23 cellular contexts compared by ENCODE assay signal in genomic region chr2:238448031-238448955, GRCh38. TPM values are rescaled to one million over a fixed set of nuclear protein-coding genes. Genes with fewer than 3 reads are reported as not detected.
DNase-seq lines count a peak whose midpoint lies in the region; ATAC-seq and TF ChIP-seq lines count a peak whose summit lies in the region.
"Had no signal": no experiment of that assay in that cellular context is flagged by ENCODE, and none has a peak within 500 bp of the region (broad histone marks: within the 10 kb centered on the region; RNA-seq: fewer than 3 reads in every experiment).

No MANE protein-coding gene starts in this region.

- no peak overlapping the region for H3K4me3 ChIP-seq in endodermal cell (ENCODE audit: low read length)
- H3K4me3 ChIP-seq: cardiac muscle cell, pancreas, tibial artery had no signal

- peaks cover 7% of the 10 kb centered on the region for H3K4me1 Mint-ChIP-seq in activated naive CD4-positive, alpha-beta T cell treated with anti-CD3 and anti-CD28 coated beads, Interleukin-2, amount 50 U/mL, for 24 hours
- H3K4me1 Mint-ChIP-seq in endodermal cell = no peaks in the 10 kb centered on the region
- H3K4me1 Mint-ChIP-seq in activated CD4-positive, alpha-beta memory T cell treated with anti-CD3 and anti-CD28 coated beads for 36 hours (ENCODE audit: low read depth) = peaks cover 2% of the 10 kb centered on the region
- H3K4me1 Mint-ChIP-seq: stimulated activated memory B cell treated with anti-CD40 and anti-IgM and Interleukin-4, amounts not matched to agents 10 μg/mL and 1 μg/mL and 100 μg/mL, for 72 hours had no signal

- H3K27ac Mint-ChIP-seq in activated naive CD4-positive, alpha-beta T cell treated with anti-CD3 and anti-CD28 coated beads, Interleukin-2, amount 50 U/mL, for 24 hours = peak overlapping the region; percentile 17
- peak overlapping the region; percentile 28 for H3K27ac Mint-ChIP-seq in endodermal cell
- H3K27ac Mint-ChIP-seq in activated CD4-positive, alpha-beta memory T cell treated with anti-CD3 and anti-CD28 coated beads for 36 hours = no peak overlapping the region
- H3K27ac Mint-ChIP-seq: CD4-positive, alpha-beta T cell; stimulated activated memory B cell treated with anti-CD40 and anti-IgM and Interleukin-4, amounts not matched to agents 10 μg/mL and 1 μg/mL and 100 μg/mL, for 72 hours had no signal

- H3K27me3 Mint-ChIP-seq in activated naive CD4-positive, alpha-beta T cell treated with anti-CD3 and anti-CD28 coated beads, Interleukin-2, amount 50 U/mL, for 24 hours = no peaks in the 10 kb centered on the region
- H3K27me3 Mint-ChIP-seq in endodermal cell (ENCODE audit: insufficient read depth) = no peaks in the 10 kb centered on the region
- H3K27me3 Mint-ChIP-seq in activated CD4-positive, alpha-beta memory T cell treated with anti-CD3 and anti-CD28 coated beads for 36 hours = no peaks in the 10 kb centered on the region
- H3K27me3 Mint-ChIP-seq: CD4-positive, alpha-beta T cell; stimulated activated memory B cell treated with anti-CD40 and anti-IgM and Interleukin-4, amounts not matched to agents 10 μg/mL and 1 μg/mL and 100 μg/mL, for 72 hours had no signal

- POLR2A ChIA-PET in RWPE1 (lab: Yijun Ruan, JAX; ENCODE audit: low non-redundant PET) = no interaction called here
- POLR2A ChIA-PET in activated CD4-positive, alpha-beta memory T cell treated with anti-CD3 and anti-CD28 coated beads for 36 hours (lab: Charles Lee) = interaction anchor here (0.7 kb wide), 1 partner anchor 25 kb away, joined by 4 read pairs; no protein-coding TSS in a partner anchor

- H3K36me3 ChIP-seq in endodermal cell (ENCODE audit: control insufficient read depth, insufficient read depth, low read length) = peaks cover 89% of the 10 kb centered on the region

- peak; percentile 32 for ATAC-seq in stimulated activated naive CD8-positive, alpha-beta T cell treated with anti-CD3 and anti-CD28 coated beads, Interleukin-15, Interleukin-2, amounts not matched to agents 100 U/mL and 50 U/mL, for 24 hours
- ATAC-seq: pancreas; stimulated activated memory B cell treated with anti-CD40 and anti-IgM and Interleukin-4, amounts not matched to agents 10 μg/mL and 1 μg/mL and 100 μg/mL, for 72 hours had no signal

- no peak for TF ChIP-seq CTCF in RWPE1 (conservative IDR thresholded peaks at IDR 0.05; ENCODE audit: low read depth)
- no peak for TF ChIP-seq CTCF in endodermal cell (conservative IDR thresholded peaks at IDR 0.05)

- H3K27ac ChIP-seq in RWPE1 (peak overlapping the region; percentile 51), endodermal cell (ENCODE audit: low read depth, low read length) (no peak overlapping the region)
- H3K27ac ChIP-seq: cardiac muscle cell, pancreas, tibial artery had no signal

- no peak overlapping the region for H3K4me3 Mint-ChIP-seq in activated naive CD4-positive, alpha-beta T cell treated with anti-CD3 and anti-CD28 coated beads, Interleukin-2, amount 50 U/mL, for 24 hours
- no peak overlapping the region for H3K4me3 Mint-ChIP-seq in endodermal cell
- H3K4me3 Mint-ChIP-seq in activated CD4-positive, alpha-beta memory T cell treated with anti-CD3 and anti-CD28 coated beads for 36 hours = no peak overlapping the region
- H3K4me3 Mint-ChIP-seq: CD4-positive, alpha-beta T cell; stimulated activated memory B cell treated with anti-CD40 and anti-IgM and Interleukin-4, amounts not matched to agents 10 μg/mL and 1 μg/mL and 100 μg/mL, for 72 hours had no signal

- no peak for DNase-seq in activated naive CD4-positive, alpha-beta T cell treated with Interleukin-2 at 50 U/mL for 16 hours
- DNase-seq in RWPE1 (ENCODE audit: low spot score) (no peak), endodermal cell (no peak), NCI-H187 treated with DMSO at 0.1 percent for 48 hours (lab: John Stamatoyannopoulos, UW) (no peak), NCI-H82 (lab: John Stamatoyannopoulos, UW) (no peak)
- DNase-seq in stimulated activated naive CD8-positive, alpha-beta T cell treated with anti-CD3 and anti-CD28 coated beads, Interleukin-15, Interleukin-2, amounts not matched to agents 100 U/mL and 50 U/mL, for 24 hours = no peak
- no peak for DNase-seq in activated CD4-positive, alpha-beta memory T cell treated with anti-CD3 and anti-CD28 coated beads for 36 hours
- DNase-seq: activated CD4-positive, alpha-beta T cell treated with anti-CD3 and anti-CD28 coated beads, Interleukin-2, amount 50 U/mL, for 1 hour; CD4-positive, alpha-beta T cell; DMS153; foreskin melanocyte; hypothalamus; islet precursor cell; mammary epithelial cell; NCI-H187; NCI-H2227 treated with DMSO at 0.1 percent for 48 hours; NCI-H774; pancreas; SIG-M5; tibial artery had no signal

- intact Hi-C loops in activated CD4-positive, alpha-beta memory T cell treated with anti-CD3 and anti-CD28 coated beads for 36 hours (cut with micrococcal nuclease) = no loop called here

- H3K4me1 ChIP-seq in endodermal cell (ENCODE audit: control insufficient read depth, insufficient read depth, low read length) = no peaks in the 10 kb centered on the region
- H3K4me1 ChIP-seq: pancreas, tibial artery had no signal

- CTCF ChIA-PET in RWPE1 (lab: Yijun Ruan, JAX) = interaction anchor here (0.7 kb wide), 1 partner anchor 10 kb away, joined by 7 read pairs; no protein-coding TSS in a partner anchor
- CTCF ChIA-PET in activated CD4-positive, alpha-beta memory T cell treated with anti-CD3 and anti-CD28 coated beads for 36 hours (lab: Charles Lee) = interaction anchor here (1.4 kb wide), 1 partner anchor 91 kb away, joined by 3 read pairs; no protein-coding TSS in a partner anchor

- no peaks in the 10 kb centered on the region for H3K9me3 ChIP-seq in endodermal cell (ENCODE audit: control insufficient read depth, low read length)
- H3K9me3 ChIP-seq: pancreas, tibial artery had no signal

- H3K36me3 Mint-ChIP-seq in activated naive CD4-positive, alpha-beta T cell treated with anti-CD3 and anti-CD28 coated beads, Interleukin-2, amount 50 U/mL, for 24 hours = peaks cover 16% of the 10 kb centered on the region
- peaks cover 63% of the 10 kb centered on the region for H3K36me3 Mint-ChIP-seq in endodermal cell (ENCODE audit: low read depth)
- H3K36me3 Mint-ChIP-seq in activated CD4-positive, alpha-beta memory T cell treated with anti-CD3 and anti-CD28 coated beads for 36 hours = peaks cover 73% of the 10 kb centered on the region

- H3K9me3 Mint-ChIP-seq in activated naive CD4-positive, alpha-beta T cell treated with anti-CD3 and anti-CD28 coated beads, Interleukin-2, amount 50 U/mL, for 24 hours = no peaks in the 10 kb centered on the region
- no peaks in the 10 kb centered on the region for H3K9me3 Mint-ChIP-seq in endodermal cell
- H3K9me3 Mint-ChIP-seq in activated CD4-positive, alpha-beta memory T cell treated with anti-CD3 and anti-CD28 coated beads for 36 hours = no peaks in the 10 kb centered on the region
- H3K9me3 Mint-ChIP-seq: CD4-positive, alpha-beta T cell; stimulated activated memory B cell treated with anti-CD40 and anti-IgM and Interleukin-4, amounts not matched to agents 10 μg/mL and 1 μg/mL and 100 μg/mL, for 72 hours had no signal

- H3K9ac ChIP-seq in endodermal cell (ENCODE audit: extremely low read depth, low read length, poor library complexity, severe bottlenecking) = no peak overlapping the region

- 94 to 95% methylated on average over 11 to 19 of the region's 19 CpGs for WGBS in endodermal cell (ENCODE audit: insufficient coverage in 1 of 2, insufficient read length in 1 of 2), 2 experiments

- H3K27me3 ChIP-seq in endodermal cell (ENCODE audit: control insufficient read depth, insufficient read depth, low read length, poor library complexity, severe bottlenecking) = no peaks in the 10 kb centered on the region
- H3K27me3 ChIP-seq: cardiac muscle cell, pancreas, tibial artery had no signal

RNA-seq across cellular contexts. Expression of gene ASB1, which starts 21.6 kb away (rescaled TPM):
- 10 to 100 TPM; 39.0 to 39.6 TPM for total RNA-seq in endodermal cell
- polyA plus RNA-seq in endodermal cell (2013, experiment 1 of 2) = 23.2 TPM
- polyA plus RNA-seq in endodermal cell (2013, experiment 2 of 2) = 22.2 TPM
- total RNA-seq in activated CD4-positive, alpha-beta memory T cell treated with anti-CD3 and anti-CD28 coated beads for 36 hours = 10 to 100 TPM; 34.6 to 38.8 TPM
